In the genomic region with DNA sequence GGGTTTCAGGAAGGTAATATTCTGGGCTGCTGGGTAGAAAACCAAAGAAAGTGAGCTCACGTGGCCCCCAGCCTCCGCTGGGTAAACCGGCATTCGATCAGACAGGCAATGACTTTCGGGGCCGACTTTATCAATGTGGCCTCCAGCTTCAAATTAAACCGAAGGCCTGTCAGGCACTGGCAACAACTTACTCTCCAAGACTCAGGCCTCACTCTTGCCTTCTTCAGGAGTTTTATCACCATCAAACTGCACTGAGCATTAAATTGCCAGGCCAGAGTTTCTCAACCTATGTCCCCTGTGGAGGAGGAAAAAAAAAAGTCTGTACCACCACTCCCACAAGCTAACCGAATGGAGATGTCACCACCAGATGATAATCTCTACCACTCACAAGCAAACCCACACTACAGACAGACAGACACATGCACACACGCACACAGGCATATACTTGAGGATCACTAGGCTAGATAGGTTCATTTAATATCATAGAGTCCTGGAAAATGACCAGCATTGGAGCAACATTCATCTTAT, we compare ENCODE assay signal across 1 cellular context.
TF ChIP-seq lines count a peak whose summit lies in the region.

No MANE protein-coding gene starts in this region.

TF ChIP-seq in K562, 482 proteins besides CTCF, POLR2A, EP300 and RAD21 (continued from another document and continues in another):
- TF ChIP-seq, protein P1, sequence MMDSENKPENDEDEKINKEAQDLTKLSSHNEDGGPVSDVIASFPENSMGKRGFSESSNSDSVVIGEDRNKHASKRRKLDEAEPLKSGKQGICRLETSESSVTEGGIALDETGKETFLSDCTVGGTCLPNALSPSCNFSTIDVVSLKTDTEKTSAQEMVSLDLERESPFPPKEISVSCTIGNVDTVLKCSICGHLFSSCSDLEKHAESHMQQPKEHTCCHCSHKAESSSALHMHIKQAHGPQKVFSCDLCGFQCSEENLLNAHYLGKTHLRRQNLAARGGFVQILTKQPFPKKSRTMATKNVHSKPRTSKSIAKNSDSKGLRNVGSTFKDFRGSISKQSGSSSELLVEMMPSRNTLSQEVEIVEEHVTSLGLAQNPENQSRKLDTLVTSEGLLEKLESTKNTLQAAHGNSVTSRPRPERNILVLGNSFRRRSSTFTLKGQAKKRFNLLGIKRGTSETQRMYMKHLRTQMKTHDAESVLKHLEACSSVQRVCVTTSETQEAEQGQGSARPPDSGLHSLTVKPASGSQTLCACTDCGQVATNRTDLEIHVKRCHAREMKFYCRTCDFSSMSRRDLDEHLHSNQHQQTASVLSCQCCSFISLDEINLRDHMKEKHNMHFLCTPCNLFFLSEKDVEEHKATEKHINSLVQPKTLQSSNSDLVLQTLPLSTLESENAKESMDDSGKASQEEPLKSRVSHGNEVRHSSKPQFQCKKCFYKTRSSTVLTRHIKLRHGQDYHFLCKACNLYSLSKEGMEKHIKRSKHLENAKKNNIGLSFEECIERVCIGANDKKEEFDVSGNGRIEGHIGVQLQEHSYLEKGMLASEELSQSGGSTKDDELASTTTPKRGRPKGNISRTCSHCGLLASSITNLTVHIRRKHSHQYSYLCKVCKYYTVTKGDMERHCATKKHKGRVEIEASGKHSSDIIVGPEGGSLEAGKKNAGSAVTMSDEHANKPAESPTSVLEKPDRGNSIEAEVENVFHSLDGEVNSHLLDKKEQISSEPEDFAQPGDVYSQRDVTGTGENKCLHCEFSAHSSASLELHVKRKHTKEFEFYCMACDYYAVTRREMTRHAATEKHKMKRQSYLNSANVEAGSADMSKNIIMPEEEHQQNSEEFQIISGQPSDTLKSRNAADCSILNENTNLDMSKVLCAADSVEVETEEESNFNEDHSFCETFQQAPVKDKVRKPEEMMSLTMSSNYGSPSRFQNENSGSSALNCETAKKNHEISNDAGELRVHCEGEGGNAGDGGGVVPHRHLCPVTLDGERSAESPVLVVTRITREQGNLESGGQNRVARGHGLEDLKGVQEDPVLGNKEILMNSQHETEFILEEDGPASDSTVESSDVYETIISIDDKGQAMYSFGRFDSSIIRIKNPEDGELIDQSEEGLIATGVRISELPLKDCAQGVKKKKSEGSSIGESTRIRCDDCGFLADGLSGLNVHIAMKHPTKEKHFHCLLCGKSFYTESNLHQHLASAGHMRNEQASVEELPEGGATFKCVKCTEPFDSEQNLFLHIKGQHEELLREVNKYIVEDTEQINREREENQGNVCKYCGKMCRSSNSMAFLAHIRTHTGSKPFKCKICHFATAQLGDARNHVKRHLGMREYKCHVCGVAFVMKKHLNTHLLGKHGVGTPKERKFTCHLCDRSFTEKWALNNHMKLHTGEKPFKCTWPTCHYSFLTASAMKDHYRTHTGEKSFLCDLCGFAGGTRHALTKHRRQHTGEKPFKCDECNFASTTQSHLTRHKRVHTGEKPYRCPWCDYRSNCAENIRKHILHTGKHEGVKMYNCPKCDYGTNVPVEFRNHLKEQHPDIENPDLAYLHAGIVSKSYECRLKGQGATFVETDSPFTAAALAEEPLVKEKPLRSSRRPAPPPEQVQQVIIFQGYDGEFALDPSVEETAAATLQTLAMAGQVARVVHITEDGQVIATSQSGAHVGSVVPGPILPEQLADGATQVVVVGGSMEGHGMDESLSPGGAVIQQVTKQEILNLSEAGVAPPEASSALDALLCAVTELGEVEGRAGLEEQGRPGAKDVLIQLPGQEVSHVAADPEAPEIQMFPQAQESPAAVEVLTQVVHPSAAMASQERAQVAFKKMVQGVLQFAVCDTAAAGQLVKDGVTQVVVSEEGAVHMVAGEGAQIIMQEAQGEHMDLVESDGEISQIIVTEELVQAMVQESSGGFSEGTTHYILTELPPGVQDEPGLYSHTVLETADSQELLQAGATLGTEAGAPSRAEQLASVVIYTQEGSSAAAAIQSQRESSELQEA (IDR thresholded peaks at IDR 0.05; ENCODE audit: low read depth): no peak
- TF ChIP-seq ZNF253 (CRISPR knock-in tag; conservative IDR thresholded peaks at IDR 0.05) (no peak), ZNF3 (CRISPR knock-in tag; IDR thresholded peaks at IDR 0.05) (no peak), BRCA1 (IDR thresholded peaks at IDR 0.05) (no peak), BRCA1 (CRISPR knock-in tag; IDR thresholded peaks at IDR 0.05) (no peak), ATF7 (IDR thresholded peaks at IDR 0.05) (peak; percentile 47), FOXP1 (CRISPR knock-in tag; IDR thresholded peaks at IDR 0.05) (no peak), ZKSCAN1 (IDR thresholded peaks at IDR 0.05; ENCODE audit: low read depth, low read length) (no peak), CUX1 (CRISPR knock-in tag; IDR thresholded peaks at IDR 0.05) (peak; percentile 76; the same call in 1 of the 2 replicates), ZNF583 (CRISPR knock-in tag; IDR thresholded peaks at IDR 0.05) (no peak), GATAD2B (IDR thresholded peaks at IDR 0.05; ENCODE audit: borderline replicate concordance) (no peak), NUFIP1 (IDR thresholded peaks at IDR 0.05; ENCODE audit: partially characterized antibody) (no peak), ZC3H11A (IDR thresholded peaks at IDR 0.05; ENCODE audit: low read depth, low read length) (no peak), BRF1 (IDR thresholded peaks at IDR 0.05; ENCODE audit: borderline replicate concordance, extremely low read depth, insufficient read length) (no peak), BCOR (IDR thresholded peaks at IDR 0.05) (peak; percentile 64), BACH1 (tag; IDR thresholded peaks at IDR 0.05) (0 out of 2 replicates have a peak, but pooled peaks have one; percentile 20), SLC30A9 (CRISPR knock-in tag; IDR thresholded peaks at IDR 0.05) (no peak)
- TF ChIP-seq, protein P2, sequence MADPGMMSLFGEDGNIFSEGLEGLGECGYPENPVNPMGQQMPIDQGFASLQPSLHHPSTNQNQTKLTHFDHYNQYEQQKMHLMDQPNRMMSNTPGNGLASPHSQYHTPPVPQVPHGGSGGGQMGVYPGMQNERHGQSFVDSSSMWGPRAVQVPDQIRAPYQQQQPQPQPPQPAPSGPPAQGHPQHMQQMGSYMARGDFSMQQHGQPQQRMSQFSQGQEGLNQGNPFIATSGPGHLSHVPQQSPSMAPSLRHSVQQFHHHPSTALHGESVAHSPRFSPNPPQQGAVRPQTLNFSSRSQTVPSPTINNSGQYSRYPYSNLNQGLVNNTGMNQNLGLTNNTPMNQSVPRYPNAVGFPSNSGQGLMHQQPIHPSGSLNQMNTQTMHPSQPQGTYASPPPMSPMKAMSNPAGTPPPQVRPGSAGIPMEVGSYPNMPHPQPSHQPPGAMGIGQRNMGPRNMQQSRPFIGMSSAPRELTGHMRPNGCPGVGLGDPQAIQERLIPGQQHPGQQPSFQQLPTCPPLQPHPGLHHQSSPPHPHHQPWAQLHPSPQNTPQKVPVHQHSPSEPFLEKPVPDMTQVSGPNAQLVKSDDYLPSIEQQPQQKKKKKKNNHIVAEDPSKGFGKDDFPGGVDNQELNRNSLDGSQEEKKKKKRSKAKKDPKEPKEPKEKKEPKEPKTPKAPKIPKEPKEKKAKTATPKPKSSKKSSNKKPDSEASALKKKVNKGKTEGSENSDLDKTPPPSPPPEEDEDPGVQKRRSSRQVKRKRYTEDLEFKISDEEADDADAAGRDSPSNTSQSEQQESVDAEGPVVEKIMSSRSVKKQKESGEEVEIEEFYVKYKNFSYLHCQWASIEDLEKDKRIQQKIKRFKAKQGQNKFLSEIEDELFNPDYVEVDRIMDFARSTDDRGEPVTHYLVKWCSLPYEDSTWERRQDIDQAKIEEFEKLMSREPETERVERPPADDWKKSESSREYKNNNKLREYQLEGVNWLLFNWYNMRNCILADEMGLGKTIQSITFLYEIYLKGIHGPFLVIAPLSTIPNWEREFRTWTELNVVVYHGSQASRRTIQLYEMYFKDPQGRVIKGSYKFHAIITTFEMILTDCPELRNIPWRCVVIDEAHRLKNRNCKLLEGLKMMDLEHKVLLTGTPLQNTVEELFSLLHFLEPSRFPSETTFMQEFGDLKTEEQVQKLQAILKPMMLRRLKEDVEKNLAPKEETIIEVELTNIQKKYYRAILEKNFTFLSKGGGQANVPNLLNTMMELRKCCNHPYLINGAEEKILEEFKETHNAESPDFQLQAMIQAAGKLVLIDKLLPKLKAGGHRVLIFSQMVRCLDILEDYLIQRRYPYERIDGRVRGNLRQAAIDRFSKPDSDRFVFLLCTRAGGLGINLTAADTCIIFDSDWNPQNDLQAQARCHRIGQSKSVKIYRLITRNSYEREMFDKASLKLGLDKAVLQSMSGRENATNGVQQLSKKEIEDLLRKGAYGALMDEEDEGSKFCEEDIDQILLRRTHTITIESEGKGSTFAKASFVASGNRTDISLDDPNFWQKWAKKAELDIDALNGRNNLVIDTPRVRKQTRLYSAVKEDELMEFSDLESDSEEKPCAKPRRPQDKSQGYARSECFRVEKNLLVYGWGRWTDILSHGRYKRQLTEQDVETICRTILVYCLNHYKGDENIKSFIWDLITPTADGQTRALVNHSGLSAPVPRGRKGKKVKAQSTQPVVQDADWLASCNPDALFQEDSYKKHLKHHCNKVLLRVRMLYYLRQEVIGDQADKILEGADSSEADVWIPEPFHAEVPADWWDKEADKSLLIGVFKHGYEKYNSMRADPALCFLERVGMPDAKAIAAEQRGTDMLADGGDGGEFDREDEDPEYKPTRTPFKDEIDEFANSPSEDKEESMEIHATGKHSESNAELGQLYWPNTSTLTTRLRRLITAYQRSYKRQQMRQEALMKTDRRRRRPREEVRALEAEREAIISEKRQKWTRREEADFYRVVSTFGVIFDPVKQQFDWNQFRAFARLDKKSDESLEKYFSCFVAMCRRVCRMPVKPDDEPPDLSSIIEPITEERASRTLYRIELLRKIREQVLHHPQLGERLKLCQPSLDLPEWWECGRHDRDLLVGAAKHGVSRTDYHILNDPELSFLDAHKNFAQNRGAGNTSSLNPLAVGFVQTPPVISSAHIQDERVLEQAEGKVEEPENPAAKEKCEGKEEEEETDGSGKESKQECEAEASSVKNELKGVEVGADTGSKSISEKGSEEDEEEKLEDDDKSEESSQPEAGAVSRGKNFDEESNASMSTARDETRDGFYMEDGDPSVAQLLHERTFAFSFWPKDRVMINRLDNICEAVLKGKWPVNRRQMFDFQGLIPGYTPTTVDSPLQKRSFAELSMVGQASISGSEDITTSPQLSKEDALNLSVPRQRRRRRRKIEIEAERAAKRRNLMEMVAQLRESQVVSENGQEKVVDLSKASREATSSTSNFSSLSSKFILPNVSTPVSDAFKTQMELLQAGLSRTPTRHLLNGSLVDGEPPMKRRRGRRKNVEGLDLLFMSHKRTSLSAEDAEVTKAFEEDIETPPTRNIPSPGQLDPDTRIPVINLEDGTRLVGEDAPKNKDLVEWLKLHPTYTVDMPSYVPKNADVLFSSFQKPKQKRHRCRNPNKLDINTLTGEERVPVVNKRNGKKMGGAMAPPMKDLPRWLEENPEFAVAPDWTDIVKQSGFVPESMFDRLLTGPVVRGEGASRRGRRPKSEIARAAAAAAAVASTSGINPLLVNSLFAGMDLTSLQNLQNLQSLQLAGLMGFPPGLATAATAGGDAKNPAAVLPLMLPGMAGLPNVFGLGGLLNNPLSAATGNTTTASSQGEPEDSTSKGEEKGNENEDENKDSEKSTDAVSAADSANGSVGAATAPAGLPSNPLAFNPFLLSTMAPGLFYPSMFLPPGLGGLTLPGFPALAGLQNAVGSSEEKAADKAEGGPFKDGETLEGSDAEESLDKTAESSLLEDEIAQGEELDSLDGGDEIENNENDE (IDR thresholded peaks at IDR 0.05; ENCODE audit: low read depth, low read length): no peak
- TF ChIP-seq, protein P3, sequence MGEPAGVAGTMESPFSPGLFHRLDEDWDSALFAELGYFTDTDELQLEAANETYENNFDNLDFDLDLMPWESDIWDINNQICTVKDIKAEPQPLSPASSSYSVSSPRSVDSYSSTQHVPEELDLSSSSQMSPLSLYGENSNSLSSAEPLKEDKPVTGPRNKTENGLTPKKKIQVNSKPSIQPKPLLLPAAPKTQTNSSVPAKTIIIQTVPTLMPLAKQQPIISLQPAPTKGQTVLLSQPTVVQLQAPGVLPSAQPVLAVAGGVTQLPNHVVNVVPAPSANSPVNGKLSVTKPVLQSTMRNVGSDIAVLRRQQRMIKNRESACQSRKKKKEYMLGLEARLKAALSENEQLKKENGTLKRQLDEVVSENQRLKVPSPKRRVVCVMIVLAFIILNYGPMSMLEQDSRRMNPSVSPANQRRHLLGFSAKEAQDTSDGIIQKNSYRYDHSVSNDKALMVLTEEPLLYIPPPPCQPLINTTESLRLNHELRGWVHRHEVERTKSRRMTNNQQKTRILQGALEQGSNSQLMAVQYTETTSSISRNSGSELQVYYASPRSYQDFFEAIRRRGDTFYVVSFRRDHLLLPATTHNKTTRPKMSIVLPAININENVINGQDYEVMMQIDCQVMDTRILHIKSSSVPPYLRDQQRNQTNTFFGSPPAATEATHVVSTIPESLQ (CRISPR knock-in tag; IDR thresholded peaks at IDR 0.05): no peak
- TF ChIP-seq, protein P4, sequence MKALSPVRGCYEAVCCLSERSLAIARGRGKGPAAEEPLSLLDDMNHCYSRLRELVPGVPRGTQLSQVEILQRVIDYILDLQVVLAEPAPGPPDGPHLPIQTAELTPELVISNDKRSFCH (CRISPR knock-in tag; IDR thresholded peaks at IDR 0.05): no peak
- TF ChIP-seq, protein P4 (tag; IDR thresholded peaks at IDR 0.05): peak; percentile 54; the same call in 1 of the 2 replicates
